In the genomic region with DNA sequence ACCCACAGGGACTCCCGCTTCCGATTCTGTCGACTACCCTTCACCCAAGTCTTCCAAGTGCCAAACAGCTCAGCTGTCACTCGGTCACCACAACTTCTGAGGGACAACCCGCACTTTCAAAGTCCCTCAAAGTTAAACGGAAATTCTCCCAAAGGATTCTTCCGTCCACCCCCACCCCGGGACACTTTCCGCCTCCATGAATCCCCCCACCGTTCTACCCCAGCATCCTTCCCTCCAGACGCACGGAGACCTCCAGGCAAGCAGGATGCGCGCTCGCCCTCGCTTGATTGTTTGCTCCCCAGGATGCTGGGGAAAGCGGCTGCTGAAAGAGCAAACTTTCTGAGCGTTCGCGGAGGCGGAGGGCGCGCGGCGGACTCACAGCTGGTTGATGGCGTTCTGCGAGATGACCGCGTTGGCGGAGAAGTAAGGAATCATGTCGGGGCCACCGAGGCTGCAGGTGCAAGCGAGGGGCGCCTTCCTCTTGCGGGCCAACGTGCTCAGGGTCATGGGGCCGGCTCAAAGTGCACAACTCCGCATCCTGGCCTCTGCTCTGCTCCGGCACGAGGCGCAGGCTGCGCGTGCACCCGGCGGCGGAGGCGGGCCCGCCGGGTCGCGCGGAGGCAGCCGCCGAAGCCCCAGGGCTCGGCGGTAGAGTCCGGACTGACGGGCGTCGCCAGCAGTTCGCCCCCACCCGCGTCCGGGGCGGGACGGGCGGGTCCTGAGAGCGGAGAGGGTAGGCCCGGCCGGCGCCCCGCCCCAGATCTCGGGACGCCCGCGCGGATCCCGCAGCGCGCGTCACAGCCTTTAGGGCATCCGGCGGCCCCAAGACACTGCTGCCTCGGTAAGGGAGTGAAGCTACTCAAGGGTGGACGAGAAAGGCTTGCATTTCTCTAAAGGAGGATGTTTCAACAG, we compare ENCODE assay signal across 8 cellular contexts.
DNase-seq lines count a peak whose midpoint lies in the region; ATAC-seq, FAIRE-seq and TF ChIP-seq lines count a peak whose summit lies in the region.

No MANE protein-coding gene starts in this region.

- TF ChIP-seq POLR2A in GM12891 (IDR thresholded peaks at IDR 0.05; ENCODE audit: low read depth, low read length), result peak; percentile 76

- ATAC-seq in HG02759 (IDR thresholded peaks at IDR 0.05; ENCODE audit: unreplicated experiment), result peak; percentile 85
- ATAC-seq in GM18870 (IDR thresholded peaks at IDR 0.05; ENCODE audit: unreplicated experiment), result no peak

- H3K4me3 ChIP-seq in kidney epithelial cell (ENCODE audit: low read depth, low read length), result peak overlapping the region; percentile 86

- no peaks in the 10 kb centered on the region for H3K27me3 ChIP-seq in kidney epithelial cell (ENCODE audit: control insufficient read depth, insufficient read depth, low read length)

- H3K36me3 ChIP-seq in kidney epithelial cell (ENCODE audit: control insufficient read depth, insufficient read depth, low read length), result no peaks in the 10 kb centered on the region

- DNase-seq in GM12891 (ENCODE audit: insufficient read length, low spot score), result peak; percentile 77
- peak; percentile 60 for DNase-seq in NCI-H2171 (lab: John Stamatoyannopoulos, UW)
- peak; percentile 92 for DNase-seq in activated CD4-positive, CD25-positive, alpha-beta regulatory T cell treated with anti-CD3 and anti-CD28 coated beads, Interleukin-2, amount 50 U/mL, for 72 hours
- peak; percentile 54 for DNase-seq in cerebellar cortex (ENCODE audit: low spot score)
- peak; percentile 45 for DNase-seq in kidney epithelial cell (ENCODE audit: low read depth)
- peak; percentile 69 to 88 for DNase-seq in stimulated activated CD4-positive, alpha-beta T cell treated with anti-CD3 and anti-CD28 coated beads, Interleukin-15, amount 100 ng/mL, for 1 hour (ENCODE audit: low read depth in 1 of 2, low spot score in 1 of 2)

- FAIRE-seq in GM12891 (lab: Jason Lieb, UNC), result no peak

- no peak for TF ChIP-seq CTCF in kidney epithelial cell (IDR thresholded peaks at IDR 0.05; ENCODE audit: insufficient read depth, low read length, poor library complexity, severe bottlenecking)

TF ChIP-seq in GM12891, 5 proteins besides CTCF, POLR2A, EP300 and RAD21:
- TF ChIP-seq POU2F2 (IDR thresholded peaks at IDR 0.05; ENCODE audit: low read depth, low read length) (peak; percentile 48), PAX5 (IDR thresholded peaks at IDR 0.05; ENCODE audit: insufficient read depth, low read length, severe bottlenecking) (no peak), POLR2AphosphoS5 (IDR thresholded peaks at IDR 0.05; ENCODE audit: low read depth, low read length) (peak; percentile 76), TAF1 (IDR thresholded peaks at IDR 0.05; ENCODE audit: low read depth, low read length) (peak; percentile 62; the same call in 1 of the 2 replicates), SPI1 (IDR thresholded peaks at IDR 0.05; ENCODE audit: low read depth, low read length) (no peak)
